In genomic region chr17:17724991-17725852, GRCh38 we compare ENCODE assay signal across 9 cellular contexts. TPM values are rescaled to one million over a fixed set of nuclear protein-coding genes. Genes with fewer than 3 reads are reported as not detected.
DNase-seq lines count a peak whose midpoint lies in the region; ATAC-seq and TF ChIP-seq lines count a peak whose summit lies in the region.
"Had no signal": no experiment of that assay in that cellular context is flagged by ENCODE, and none has a peak within 500 bp of the region (broad histone marks: within the 10 kb centered on the region; RNA-seq: fewer than 3 reads in every experiment).

No MANE protein-coding gene starts in this region.

- H2AK5ac ChIP-seq in mesendoderm (ENCODE audit: low read length), result no peak overlapping the region

- no peaks in the 10 kb centered on the region for H3K36me3 ChIP-seq in heart left ventricle
- H3K36me3 ChIP-seq in brain microvascular endothelial cell (replicated peaks), result no peaks in the 10 kb centered on the region
- H3K36me3 ChIP-seq in mesendoderm (ENCODE audit: control insufficient read depth, insufficient read depth, low read length), result no peaks in the 10 kb centered on the region
- no peaks in the 10 kb centered on the region for H3K36me3 ChIP-seq in urinary bladder (ENCODE audit: insufficient read depth)

- in situ Hi-C loops in brain microvascular endothelial cell (cut with HindIII; ENCODE audit: low pct_ligation_motif_present, low sequenced_read_pairs), result no loop called here

- no peak overlapping the region for H4K8ac ChIP-seq in mesendoderm (ENCODE audit: low read depth, low read length)

- H2BK15ac ChIP-seq in mesendoderm (replicated peaks; ENCODE audit: low read depth), result no peak overlapping the region

- intact Hi-C loops in heart left ventricle (cut with DNase I) (loop anchor here in 4 of 10 donors (2.0 to 5.0 kb wide), 3 partner anchors 38 to 44 kb away; partner anchors contain the start of gene RAI1 (in 2 of the 4)), Right ventricle myocardium superior (cut with DNase I) (no loop called here)

- TF ChIP-seq CTCF in heart left ventricle (IDR thresholded peaks at IDR 0.05) (no peak), brain microvascular endothelial cell (IDR thresholded peaks at IDR 0.05; ENCODE audit: low read depth, low read length, missing control alignments) (no peak)

- peak overlapping the region; percentile 80 for H3K9ac ChIP-seq in mesendoderm (ENCODE audit: low read length)

- peaks cover 0 to 16% (median 0%) of the 10 kb centered on the region in 9 donors for H3K27me3 ChIP-seq in heart left ventricle
- H3K27me3 ChIP-seq in brain microvascular endothelial cell (replicated peaks), result no peaks in the 10 kb centered on the region
- H3K27me3 ChIP-seq in mesendoderm (ENCODE audit: insufficient read depth, low read length, poor library complexity), result peaks cover 28% of the 10 kb centered on the region
- H3K27me3 ChIP-seq: SJCRH30 had no signal

- no peaks in the 10 kb centered on the region for H3K79me2 ChIP-seq in mesendoderm (ENCODE audit: control insufficient read depth, insufficient read depth, low read length)

- peak overlapping the region; percentile 88 for H3K56ac ChIP-seq in mesendoderm (ENCODE audit: low read length)

- no peak overlapping the region for H3K23ac ChIP-seq in mesendoderm (ENCODE audit: low read length)

- peak overlapping the region; percentile 85 for H3K4me2 ChIP-seq in mesendoderm (ENCODE audit: low read length)

- H3K27ac ChIP-seq in heart left ventricle, result peak overlapping the region in 9 of 12 donors; percentile 1 to 71 (median 51)
- H3K27ac ChIP-seq in brain microvascular endothelial cell, result no peak overlapping the region
- H3K27ac ChIP-seq in mesendoderm (ENCODE audit: low read depth, low read length), result peak overlapping the region; percentile 24
- peak overlapping the region; percentile 70 for H3K27ac ChIP-seq in urinary bladder (ENCODE audit: low read depth)
- H3K27ac ChIP-seq: SJCRH30 had no signal

- DNase-seq in heart left ventricle (no peak), Right ventricle myocardium superior (no peak), brain microvascular endothelial cell (no peak), mesendoderm (peak; percentile 70), AG08395 (ENCODE audit: low spot score) (no peak), C1 segment of cervical spinal cord (lab: John Stamatoyannopoulos, UW) (no peak)
- DNase-seq: SJCRH30 had no signal

- H3K4me3 ChIP-seq in heart left ventricle (peak overlapping the region; percentile 19 to 73 (median 55)), brain microvascular endothelial cell (ENCODE audit: low read depth, low read length) (peak overlapping the region; percentile 60), mesendoderm (ENCODE audit: low read length) (peak overlapping the region; percentile 27), urinary bladder (ENCODE audit: low read depth, low read length) (peak overlapping the region; percentile 60)
- H3K4me3 ChIP-seq: SJCRH30 had no signal

- H3K79me1 ChIP-seq in mesendoderm (ENCODE audit: low read length), result no peaks in the 10 kb centered on the region

- 35 to 55% (median 43%) methylated on average over 21 to 37 of the region's 37 CpGs for WGBS in heart left ventricle, 4 donors
- WGBS in mesendoderm (ENCODE audit: extremely low coverage, insufficient coverage, low lambda C conversion rate), result no CpG with 5 or more reads among the region's 37 CpGs
- WGBS in urinary bladder, result 28% methylated on average over 37 of the region's 37 CpGs

- no peak overlapping the region for H3K4ac ChIP-seq in mesendoderm (ENCODE audit: low read depth, low read length)

- peaks cover 0 to 63% (median 38%) of the 10 kb centered on the region in 12 donors for H3K4me1 ChIP-seq in heart left ventricle
- H3K4me1 ChIP-seq in mesendoderm (ENCODE audit: control insufficient read depth, low read depth, low read length), result peaks cover 9% of the 10 kb centered on the region
- H3K4me1 ChIP-seq in urinary bladder (ENCODE audit: insufficient read depth), result no peaks in the 10 kb centered on the region
- H3K4me1 ChIP-seq: SJCRH30 had no signal

- ATAC-seq in heart left ventricle (peak in 1 of 4 donors; percentile 45), Right ventricle myocardium superior (ENCODE audit: poor library complexity) (no peak), GM19035 (IDR thresholded peaks at IDR 0.05; ENCODE audit: unreplicated experiment) (no peak)

- peak overlapping the region; percentile 55 for H3K18ac ChIP-seq in mesendoderm (ENCODE audit: low read length)

- TF ChIP-seq POLR2A in heart left ventricle (IDR thresholded peaks at IDR 0.05), result no peak

- no peak overlapping the region for H2BK120ac ChIP-seq in mesendoderm (ENCODE audit: low read depth, low read length)

- H4K5ac ChIP-seq in mesendoderm (ENCODE audit: low read length), result no peak overlapping the region

- H3K9me3 ChIP-seq in heart left ventricle, result no peaks in the 10 kb centered on the region

- H2BK5ac ChIP-seq in mesendoderm (ENCODE audit: low read length), result no peak overlapping the region

RNA-seq across cellular contexts. Expression of gene RAI1, which starts 44.0 kb away (rescaled TPM):
- total RNA-seq in heart left ventricle (10 to 100 TPM; 15.1 to 37.2 (median 20.8) TPM), Right ventricle myocardium superior (28.3 TPM), urinary bladder (17.5 TPM)
- polyA plus RNA-seq in heart left ventricle (10 to 100 TPM; 17.2 to 23.0 TPM), urinary bladder (20.2 TPM)
- 0.60 TPM for polyA plus RNA-seq in mesendoderm (2013, experiment 1 of 2)
- 0.69 TPM for polyA plus RNA-seq in mesendoderm (2013, experiment 2 of 2)
